In genomic region chr13:94352057-94352456, GRCh38 we compare ENCODE assay signal across 19 cellular contexts.
DNase-seq lines count a peak whose midpoint lies in the region; ATAC-seq and TF ChIP-seq lines count a peak whose summit lies in the region.
"Had no signal": no experiment of that assay in that cellular context is flagged by ENCODE, and none has a peak within 500 bp of the region (broad histone marks: within the 10 kb centered on the region; RNA-seq: fewer than 3 reads in every experiment).

No MANE protein-coding gene starts in this region.

- intact Hi-C loops in uterus (cut with DNase I; ENCODE audit: low total_unique reads), result no loop called here

- ATAC-seq in SK-N-SH treated with all-trans-retinoic acid at 6 μM for 48 hours, result peak; percentile 69
- ATAC-seq: CD8-positive, alpha-beta T cell; HepG2; Right ventricle myocardium inferior had no signal

- peak overlapping the region; percentile 44 for H4K8ac ChIP-seq in trophoblast cell (ENCODE audit: low read depth, low read length)

- peak overlapping the region; percentile 34 for H3K18ac ChIP-seq in trophoblast cell (ENCODE audit: low read length)

- peak overlapping the region; percentile 84 for H4K91ac ChIP-seq in trophoblast cell (ENCODE audit: low read depth, low read length)

- H3K4me2 ChIP-seq in trophoblast cell (ENCODE audit: low read length), result no peak overlapping the region

- no peak overlapping the region for H3K23ac ChIP-seq in trophoblast cell (ENCODE audit: low read length)

- H4K12ac ChIP-seq in trophoblast cell (ENCODE audit: low read depth, low read length), result no peak overlapping the region

- no peak overlapping the region for H3K9ac ChIP-seq in trophoblast cell (ENCODE audit: low read length)

- H2BK5ac ChIP-seq in trophoblast cell (ENCODE audit: low read depth, low read length, poor library complexity), result peak overlapping the region; percentile 28

- TF ChIP-seq CTCF in fibroblast of mammary gland (conservative IDR thresholded peaks at IDR 0.05; ENCODE audit: control insufficient read depth, insufficient read depth, low read depth, low read length) (no peak), uterus (IDR thresholded peaks at IDR 0.05) (no peak)

- H2BK120ac ChIP-seq in trophoblast cell (ENCODE audit: insufficient read depth, low read length, poor library complexity), result peak overlapping the region; percentile 16

- peak overlapping the region; percentile 74 for H3K27ac ChIP-seq in trophoblast cell (ENCODE audit: low read depth, low read length)
- no peak overlapping the region for H3K27ac ChIP-seq in uterus
- H3K27ac ChIP-seq: vagina had no signal

- H3K4me3 ChIP-seq in fibroblast of mammary gland (ENCODE audit: control insufficient read depth, low read depth, low read length), result no peak overlapping the region
- no peak overlapping the region for H3K4me3 ChIP-seq in trophoblast cell (ENCODE audit: low read depth, low read length)
- H3K4me3 ChIP-seq in uterus, result no peak overlapping the region
- H3K4me3 ChIP-seq: vagina had no signal

- H3K36me3 ChIP-seq in trophoblast cell (ENCODE audit: control insufficient read depth in 1 of 2, insufficient read depth in 2 of 2, low read length in 2 of 2), result no peaks in the 10 kb centered on the region
- no peaks in the 10 kb centered on the region for H3K36me3 ChIP-seq in uterus
- H3K36me3 ChIP-seq: vagina had no signal

- peak overlapping the region; percentile 18 for H2AK5ac ChIP-seq in trophoblast cell (ENCODE audit: low read length)

- no CpG with 5 or more reads among the region's 3 CpGs for WGBS in trophoblast cell (ENCODE audit: extremely low coverage, insufficient coverage, insufficient read length)

- H3K79me2 ChIP-seq in trophoblast cell (ENCODE audit: control insufficient read depth, insufficient read depth, low read length, poor library complexity), result peaks cover 2% of the 10 kb centered on the region

- peaks cover 8% of the 10 kb centered on the region for H3K79me1 ChIP-seq in trophoblast cell (ENCODE audit: low read length)

- H3K4ac ChIP-seq in trophoblast cell (ENCODE audit: low read depth, low read length), result peak overlapping the region; percentile 40

- H2AFZ ChIP-seq in trophoblast cell (ENCODE audit: insufficient read depth, low read length, poor library complexity), result no peak overlapping the region

- TF ChIP-seq POLR2A in uterus (IDR thresholded peaks at IDR 0.05), result no peak

- DNase-seq in Daoy (ENCODE audit: low read depth) (peak; percentile 34), fibroblast of mammary gland (ENCODE audit: low read depth) (peak; percentile 89), trophoblast cell (no peak), uterus (no peak), NCI-H1694 (lab: John Stamatoyannopoulos, UW) (no peak), middle frontal gyrus (ENCODE audit: extremely low spot score, low spot score) (no peak), cerebellum (ENCODE audit: low spot score) (no peak)
- DNase-seq: activated effector memory CD4-positive, alpha-beta T cell treated with Interleukin-2 at 50 U/mL for 16 hours; CD8-positive, alpha-beta T cell; dermis blood vessel endothelial cell; DND-41; erythroblast; mesendoderm; NCI-H2029 treated with DMSO at 0.1 percent for 48 hours; NCI-H446 treated with DMSO at 0.1 percent for 48 hours had no signal

- H3K9me3 ChIP-seq in trophoblast cell (ENCODE audit: insufficient read depth, low read depth, low read length) (no peaks in the 10 kb centered on the region), uterus (no peaks in the 10 kb centered on the region)
- H3K9me3 ChIP-seq: vagina had no signal

- peaks cover 6 to 8% of the 10 kb centered on the region in 2 experiments for H3K4me1 ChIP-seq in trophoblast cell (ENCODE audit: control insufficient read depth in 1 of 2, insufficient read depth in 2 of 2, low read length in 2 of 2)
- no peaks in the 10 kb centered on the region for H3K4me1 ChIP-seq in uterus
- H3K4me1 ChIP-seq: vagina had no signal

- H3K27me3 ChIP-seq in trophoblast cell (ENCODE audit: insufficient read depth, low read length) (no peaks in the 10 kb centered on the region), uterus (no peaks in the 10 kb centered on the region)
- H3K27me3 ChIP-seq: vagina had no signal

- H3K14ac ChIP-seq in trophoblast cell (ENCODE audit: low read length), result peak overlapping the region; percentile 16

- H2BK12ac ChIP-seq in trophoblast cell (ENCODE audit: low read length), result peak overlapping the region; percentile 9

TF ChIP-seq in SK-N-SH treated with all-trans-retinoic acid at 6 μM for 48 hours, 23 proteins besides CTCF, POLR2A, EP300 and RAD21:
- TF ChIP-seq ZNF70 (CRISPR knock-in tag; IDR thresholded peaks at IDR 0.05), result no peak
- TF ChIP-seq ZC3H10 (CRISPR knock-in tag; IDR thresholded peaks at IDR 0.05), result no peak
- TF ChIP-seq POU6F1 (CRISPR knock-in tag; IDR thresholded peaks at IDR 0.05; ENCODE audit: borderline replicate concordance, low read depth), result no peak
- no peak for TF ChIP-seq CSDC2 (CRISPR knock-in tag; IDR thresholded peaks at IDR 0.05)
- no peak for TF ChIP-seq OSR1 (CRISPR knock-in tag; IDR thresholded peaks at IDR 0.05)
- TF ChIP-seq TSHZ2 (CRISPR knock-in tag; IDR thresholded peaks at IDR 0.05), result no peak
- no peak for TF ChIP-seq BACH2 (CRISPR knock-in tag; IDR thresholded peaks at IDR 0.05; ENCODE audit: borderline replicate concordance)
- TF ChIP-seq ARNTL (CRISPR knock-in tag; IDR thresholded peaks at IDR 0.05; ENCODE audit: borderline replicate concordance, low read depth), result no peak
- TF ChIP-seq RARB (CRISPR knock-in tag; IDR thresholded peaks at IDR 0.05), result no peak
- TF ChIP-seq ESRRG (CRISPR knock-in tag; IDR thresholded peaks at IDR 0.05), result no peak
- no peak for TF ChIP-seq SNAI2 (CRISPR knock-in tag; IDR thresholded peaks at IDR 0.05)
- TF ChIP-seq ZNF565 (CRISPR knock-in tag; conservative IDR thresholded peaks at IDR 0.05; ENCODE audit: low read depth), result no peak
- TF ChIP-seq ZFP3 (CRISPR knock-in tag; IDR thresholded peaks at IDR 0.05), result no peak
- TF ChIP-seq ZNF8 (CRISPR knock-in tag; IDR thresholded peaks at IDR 0.05), result no peak

Comparison
In these comparisons a context has a peak if more than half of its experiments do, and no peak if none do; other contexts are left out.
1. DNase-seq: peak in Daoy (single experiment) and fibroblast of mammary gland (single experiment); none in trophoblast cell (0 of 2), uterus (0 of 2), NCI-H1694 (single experiment), middle frontal gyrus (single experiment) and cerebellum (single experiment).